In the genomic region with DNA sequence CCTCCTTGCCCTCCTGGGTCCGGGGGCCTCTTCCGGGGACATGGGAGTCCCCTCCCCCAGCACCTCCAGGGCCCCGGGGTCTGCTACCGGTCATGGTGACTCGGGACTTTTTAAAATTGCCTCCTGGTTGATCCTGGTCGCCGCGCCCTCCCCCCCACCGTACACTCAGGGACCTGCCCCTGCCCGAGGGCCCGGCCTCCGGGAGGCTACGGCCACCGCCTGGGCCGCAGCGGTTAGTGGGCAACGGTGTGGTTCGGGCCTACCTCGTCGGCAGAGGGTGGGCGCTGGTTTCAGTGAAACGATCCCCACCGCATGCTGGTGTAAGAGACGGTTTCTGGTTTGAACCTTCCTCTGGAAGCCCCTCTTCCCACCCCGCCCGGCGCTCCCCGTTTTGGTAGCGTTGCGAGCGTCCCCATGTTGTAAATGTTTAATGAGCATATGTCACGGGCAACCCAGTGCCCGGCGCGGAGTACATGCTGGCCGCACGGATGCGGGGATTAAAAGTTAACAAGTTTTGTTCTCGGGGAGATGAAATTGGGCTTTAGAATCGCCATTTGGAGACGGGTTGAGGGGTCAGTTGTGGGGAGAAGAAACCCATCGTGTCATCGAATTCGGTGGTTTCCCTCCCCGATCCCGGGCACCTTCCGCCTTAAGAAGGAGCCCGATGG, we compare ENCODE assay signal across 8 cellular contexts. TPM values are rescaled to one million over a fixed set of nuclear protein-coding genes. Genes with fewer than 3 reads are reported as not detected.
A peak's percentile ranks its signal among the peaks of the same experiment; 100 is the strongest.
DNase-seq lines count a peak whose midpoint lies in the region; ATAC-seq and TF ChIP-seq lines count a peak whose summit lies in the region.

No MANE protein-coding gene starts in this region.

- peak overlapping the region; percentile 86 for H3K4me3 ChIP-seq in CD4-positive, CD25-positive, alpha-beta regulatory T cell (ENCODE audit: low read depth, low read length)
- H3K4me3 ChIP-seq in epithelial cell of proximal tubule (ENCODE audit: low read depth, low read length) (peak overlapping the region; percentile 90), thymus (ENCODE audit: low read length) (peak overlapping the region; percentile 62)

- POLR2A ChIA-PET in naive thymus-derived CD8-positive, alpha-beta T cell (lab: Charles Lee) = interaction anchor here (0.7 to 1.0 kb wide), 3 partner anchors 14 to 102 kb away, joined by 3 to 4 read pairs (median 3); partner anchors contain the start of gene CNOT8

- H3K36me3 ChIP-seq in CD4-positive, CD25-positive, alpha-beta regulatory T cell (ENCODE audit: control insufficient read depth, insufficient read depth, low read length) = no peaks in the 10 kb centered on the region
- no peaks in the 10 kb centered on the region for H3K36me3 ChIP-seq in thymus (ENCODE audit: control insufficient read depth, insufficient read depth)

- WGBS in thymus = under 1% methylated on average over 48 of the region's 48 CpGs

- H3K27ac Mint-ChIP-seq in CD4-positive, CD25-positive, alpha-beta regulatory T cell = peak overlapping the region; percentile 85 to 99 (median 92)
- peak overlapping the region; percentile 92 to 98 (median 96) for H3K27ac Mint-ChIP-seq in naive thymus-derived CD8-positive, alpha-beta T cell

- H3K9me3 ChIP-seq in CD4-positive, CD25-positive, alpha-beta regulatory T cell (ENCODE audit: control insufficient read depth in 2 of 2, low read length in 2 of 2) = no peaks in the 10 kb centered on the region
- H3K9me3 ChIP-seq in thymus (ENCODE audit: control insufficient read depth) = no peaks in the 10 kb centered on the region

- H3K4me3 Mint-ChIP-seq in CD4-positive, CD25-positive, alpha-beta regulatory T cell = peak overlapping the region; percentile 96 to 100 (median 98)
- peak overlapping the region; percentile 90 to 99 (median 98) for H3K4me3 Mint-ChIP-seq in naive thymus-derived CD8-positive, alpha-beta T cell

- peaks cover 43% of the 10 kb centered on the region for H3K4me1 ChIP-seq in CD4-positive, CD25-positive, alpha-beta regulatory T cell (ENCODE audit: control insufficient read depth, insufficient read depth, low read length, poor library complexity, severe bottlenecking)
- peaks cover 20% of the 10 kb centered on the region for H3K4me1 ChIP-seq in thymus (ENCODE audit: control insufficient read depth, insufficient read depth, low read length)

- no peaks in the 10 kb centered on the region for H3K36me3 Mint-ChIP-seq in CD4-positive, CD25-positive, alpha-beta regulatory T cell
- H3K36me3 Mint-ChIP-seq in naive thymus-derived CD8-positive, alpha-beta T cell = no peaks in the 10 kb centered on the region

- no peak for ATAC-seq in CD4-positive, CD25-positive, alpha-beta regulatory T cell (ENCODE audit: low read depth in 2 of 2)
- no peak for ATAC-seq in naive thymus-derived CD8-positive, alpha-beta T cell
- no peak for ATAC-seq in GM18511 (IDR thresholded peaks at IDR 0.05; ENCODE audit: unreplicated experiment)
- ATAC-seq in HG03135 (IDR thresholded peaks at IDR 0.05; ENCODE audit: unreplicated experiment) = no peak

- no peak for TF ChIP-seq CTCF in epithelial cell of proximal tubule (conservative IDR thresholded peaks at IDR 0.05; ENCODE audit: low read depth, low read length)

- H3K9me3 Mint-ChIP-seq in CD4-positive, CD25-positive, alpha-beta regulatory T cell = peaks cover 0 to 2% (median 0%) of the 10 kb centered on the region in 7 donors
- no peaks in the 10 kb centered on the region for H3K9me3 Mint-ChIP-seq in naive thymus-derived CD8-positive, alpha-beta T cell

- H3K27me3 Mint-ChIP-seq in CD4-positive, CD25-positive, alpha-beta regulatory T cell = peaks cover 5% of the 10 kb centered on the region
- H3K27me3 Mint-ChIP-seq in naive thymus-derived CD8-positive, alpha-beta T cell = no peaks in the 10 kb centered on the region

- peak overlapping the region; percentile 84 for H3K27ac ChIP-seq in CD4-positive, CD25-positive, alpha-beta regulatory T cell (ENCODE audit: insufficient read depth, low read length, poor library complexity, severe bottlenecking)
- H3K27ac ChIP-seq in thymus (ENCODE audit: low read depth) = peak overlapping the region; percentile 90

- H3K27me3 ChIP-seq in CD4-positive, CD25-positive, alpha-beta regulatory T cell (ENCODE audit: control insufficient read depth, insufficient read depth, low read length) = no peaks in the 10 kb centered on the region
- no peaks in the 10 kb centered on the region for H3K27me3 ChIP-seq in thymus (ENCODE audit: control insufficient read depth, insufficient read depth)

- peaks cover 31 to 61% (median 49%) of the 10 kb centered on the region in 4 donors for H3K4me1 Mint-ChIP-seq in CD4-positive, CD25-positive, alpha-beta regulatory T cell
- H3K4me1 Mint-ChIP-seq in naive thymus-derived CD8-positive, alpha-beta T cell = peaks cover 35 to 62% (median 54%) of the 10 kb centered on the region in 4 donors

- DNase-seq in CD4-positive, CD25-positive, alpha-beta regulatory T cell = peak; percentile 23 to 50 (median 32)
- DNase-seq in LoVo (ENCODE audit: low spot score) = peak; percentile 20
- DNase-seq in activated T-cell treated with anti-CD3 and anti-CD28 coated beads for 1 hour (ENCODE audit: low read depth) = peak; percentile 20
- no peak for DNase-seq in epithelial cell of proximal tubule (ENCODE audit: low read depth)
- DNase-seq in naive thymus-derived CD8-positive, alpha-beta T cell = peak in 9 of 10 donors; percentile 9 to 68 (median 35)

RNA-seq across cellular contexts. Expression of gene LARP1, which starts 1.2 kb away (rescaled TPM):
- 122 TPM for total RNA-seq in CD4-positive, CD25-positive, alpha-beta regulatory T cell
- polyA plus RNA-seq in CD4-positive, CD25-positive, alpha-beta regulatory T cell = 10 to 100 TPM in 2 of 4 donors, 1 to 10 TPM in 2; 8.0 to 10.8 (median 10.0) TPM
- 106 and 111 TPM in 2 replicates for total RNA-seq in epithelial cell of proximal tubule
- 100 to 1,000 TPM; 177 to 180 TPM for total RNA-seq in naive thymus-derived CD8-positive, alpha-beta T cell
- polyA plus RNA-seq in naive thymus-derived CD8-positive, alpha-beta T cell = 10 to 100 TPM; 10.9 to 29.4 (median 13.8) TPM
- 28.5 TPM for polyA plus RNA-seq in thymus
